Comparison of ENCODE assay signal across 1 cellular context in genomic region chr14:100554082-100554677, GRCh38.
TF ChIP-seq lines count a peak whose summit lies in the region.

No MANE protein-coding gene starts in this region.

TF ChIP-seq in HEK293, 187 proteins besides CTCF, POLR2A, EP300 and RAD21 (continued from another document):
- TF ChIP-seq ZNF292 (tag by site-specific recombination; IDR thresholded peaks at IDR 0.05; ENCODE audit: borderline replicate concordance, low read depth) (no peak), ZNF175 (tag by site-specific recombination; IDR thresholded peaks at IDR 0.05) (no peak), ZNF2 (tag by site-specific recombination; IDR thresholded peaks at IDR 0.05) (no peak), ZNF394 (tag by site-specific recombination; IDR thresholded peaks at IDR 0.05; ENCODE audit: borderline replicate concordance) (no peak), ZNF629 (tag by site-specific recombination; IDR thresholded peaks at IDR 0.05) (peak; percentile 81), ZNF791 (tag by site-specific recombination; IDR thresholded peaks at IDR 0.05) (no peak), ZNF24 (tag by site-specific recombination; IDR thresholded peaks at IDR 0.05) (no peak), ZNF366 (tag by site-specific recombination; conservative IDR thresholded peaks at IDR 0.05) (no peak), ZBTB8A (tag by site-specific recombination; IDR thresholded peaks at IDR 0.05) (no peak), ZNF555 (tag by site-specific recombination; conservative IDR thresholded peaks at IDR 0.05) (no peak), PRDM10 (tag by site-specific recombination; IDR thresholded peaks at IDR 0.05) (peak; percentile 77), GLI2 (tag by site-specific recombination; IDR thresholded peaks at IDR 0.05; ENCODE audit: borderline replicate concordance, low read depth) (no peak), ZNF184 (tag by site-specific recombination; IDR thresholded peaks at IDR 0.05) (no peak), GLIS2 (tag by site-specific recombination; IDR thresholded peaks at IDR 0.05) (0 out of 2 replicates have a peak, but pooled peaks have one; percentile 16), ZEB2 (tag by site-specific recombination; IDR thresholded peaks at IDR 0.05) (no peak), KLF1 (tag by site-specific recombination; IDR thresholded peaks at IDR 0.05) (peak; percentile 96), ZNF544 (tag by site-specific recombination; IDR thresholded peaks at IDR 0.05) (no peak), GLIS1 (tag by site-specific recombination; IDR thresholded peaks at IDR 0.05) (no peak), FEZF1 (tag by site-specific recombination; IDR thresholded peaks at IDR 0.05) (no peak), OSR2 (tag by site-specific recombination; IDR thresholded peaks at IDR 0.05) (no peak)
- TF ChIP-seq, protein P1, sequence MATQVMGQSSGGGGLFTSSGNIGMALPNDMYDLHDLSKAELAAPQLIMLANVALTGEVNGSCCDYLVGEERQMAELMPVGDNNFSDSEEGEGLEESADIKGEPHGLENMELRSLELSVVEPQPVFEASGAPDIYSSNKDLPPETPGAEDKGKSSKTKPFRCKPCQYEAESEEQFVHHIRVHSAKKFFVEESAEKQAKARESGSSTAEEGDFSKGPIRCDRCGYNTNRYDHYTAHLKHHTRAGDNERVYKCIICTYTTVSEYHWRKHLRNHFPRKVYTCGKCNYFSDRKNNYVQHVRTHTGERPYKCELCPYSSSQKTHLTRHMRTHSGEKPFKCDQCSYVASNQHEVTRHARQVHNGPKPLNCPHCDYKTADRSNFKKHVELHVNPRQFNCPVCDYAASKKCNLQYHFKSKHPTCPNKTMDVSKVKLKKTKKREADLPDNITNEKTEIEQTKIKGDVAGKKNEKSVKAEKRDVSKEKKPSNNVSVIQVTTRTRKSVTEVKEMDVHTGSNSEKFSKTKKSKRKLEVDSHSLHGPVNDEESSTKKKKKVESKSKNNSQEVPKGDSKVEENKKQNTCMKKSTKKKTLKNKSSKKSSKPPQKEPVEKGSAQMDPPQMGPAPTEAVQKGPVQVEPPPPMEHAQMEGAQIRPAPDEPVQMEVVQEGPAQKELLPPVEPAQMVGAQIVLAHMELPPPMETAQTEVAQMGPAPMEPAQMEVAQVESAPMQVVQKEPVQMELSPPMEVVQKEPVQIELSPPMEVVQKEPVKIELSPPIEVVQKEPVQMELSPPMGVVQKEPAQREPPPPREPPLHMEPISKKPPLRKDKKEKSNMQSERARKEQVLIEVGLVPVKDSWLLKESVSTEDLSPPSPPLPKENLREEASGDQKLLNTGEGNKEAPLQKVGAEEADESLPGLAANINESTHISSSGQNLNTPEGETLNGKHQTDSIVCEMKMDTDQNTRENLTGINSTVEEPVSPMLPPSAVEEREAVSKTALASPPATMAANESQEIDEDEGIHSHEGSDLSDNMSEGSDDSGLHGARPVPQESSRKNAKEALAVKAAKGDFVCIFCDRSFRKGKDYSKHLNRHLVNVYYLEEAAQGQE (tag by site-specific recombination; IDR thresholded peaks at IDR 0.05) = no peak
- TF ChIP-seq, protein P2, sequence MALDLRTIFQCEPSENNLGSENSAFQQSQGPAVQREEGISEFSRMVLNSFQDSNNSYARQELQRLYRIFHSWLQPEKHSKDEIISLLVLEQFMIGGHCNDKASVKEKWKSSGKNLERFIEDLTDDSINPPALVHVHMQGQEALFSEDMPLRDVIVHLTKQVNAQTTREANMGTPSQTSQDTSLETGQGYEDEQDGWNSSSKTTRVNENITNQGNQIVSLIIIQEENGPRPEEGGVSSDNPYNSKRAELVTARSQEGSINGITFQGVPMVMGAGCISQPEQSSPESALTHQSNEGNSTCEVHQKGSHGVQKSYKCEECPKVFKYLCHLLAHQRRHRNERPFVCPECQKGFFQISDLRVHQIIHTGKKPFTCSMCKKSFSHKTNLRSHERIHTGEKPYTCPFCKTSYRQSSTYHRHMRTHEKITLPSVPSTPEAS (tag by site-specific recombination; IDR thresholded peaks at IDR 0.05) = no peak
- TF ChIP-seq, protein P3, sequence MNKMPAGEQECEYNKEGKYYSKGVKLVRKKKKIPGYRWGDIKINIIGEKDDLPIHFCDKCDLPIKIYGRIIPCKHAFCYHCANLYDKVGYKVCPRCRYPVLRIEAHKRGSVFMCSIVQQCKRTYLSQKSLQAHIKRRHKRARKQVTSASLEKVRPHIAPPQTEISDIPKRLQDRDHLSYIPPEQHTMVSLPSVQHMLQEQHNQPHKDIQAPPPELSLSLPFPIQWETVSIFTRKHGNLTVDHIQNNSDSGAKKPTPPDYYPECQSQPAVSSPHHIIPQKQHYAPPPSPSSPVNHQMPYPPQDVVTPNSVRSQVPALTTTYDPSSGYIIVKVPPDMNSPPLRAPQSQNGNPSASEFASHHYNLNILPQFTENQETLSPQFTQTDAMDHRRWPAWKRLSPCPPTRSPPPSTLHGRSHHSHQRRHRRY (tag by site-specific recombination; IDR thresholded peaks at IDR 0.05) = no peak
